In the genomic region with DNA sequence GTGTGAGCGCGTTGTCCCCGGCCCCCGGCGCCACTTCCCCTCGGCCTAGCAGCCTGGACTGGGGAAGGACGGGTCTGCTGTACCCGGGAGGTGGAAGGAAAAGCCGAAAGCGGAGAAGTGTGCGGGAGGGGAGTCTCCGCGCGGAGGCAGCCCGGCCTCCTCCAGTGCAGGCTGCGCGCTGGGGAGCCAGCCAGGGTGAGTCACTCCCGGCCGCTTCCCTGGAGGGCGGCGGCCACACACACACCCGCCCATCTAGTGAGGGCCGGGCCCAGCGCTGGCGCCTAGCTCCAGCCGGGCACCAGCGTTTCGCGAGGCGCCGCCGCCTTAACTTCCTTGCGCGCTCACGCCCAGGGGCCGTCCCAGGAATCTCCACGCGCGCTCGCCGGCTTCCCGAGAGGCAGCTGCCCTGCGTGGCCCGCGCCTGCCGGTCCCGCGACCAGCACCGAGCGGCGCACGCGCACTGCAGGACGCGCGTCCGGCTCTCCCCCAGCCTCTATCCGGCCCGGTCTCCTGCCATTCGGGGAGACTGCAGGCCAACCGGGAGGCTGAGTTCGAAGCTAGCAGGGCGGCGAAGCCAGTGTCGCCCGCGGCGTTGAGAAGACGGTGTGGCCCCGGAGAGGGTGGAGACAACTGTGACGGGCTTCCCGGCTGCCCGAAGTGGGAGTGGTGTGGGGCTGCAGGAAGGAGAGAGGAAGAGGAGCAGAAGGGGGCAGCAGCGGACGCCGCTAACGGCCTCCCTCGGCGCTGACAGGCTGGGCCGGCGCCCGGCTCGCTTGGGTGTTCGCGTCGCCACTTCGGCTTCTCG, we compare ENCODE assay signal across 8 cellular contexts. TPM values are rescaled to one million over a fixed set of nuclear protein-coding genes. Genes with fewer than 3 reads are reported as not detected.
DNase-seq lines count a peak whose midpoint lies in the region; ATAC-seq, FAIRE-seq and TF ChIP-seq lines count a peak whose summit lies in the region.

A gene (plus strand): TSS at position 702 of the 805 bp plus-strand sequence. CDS start 36,716 bp downstream, outside the sequence.

- BruUV-seq in OCI-LY7 (replicated peaks; lab: Mats Ljungman, UMichigan), result no TSS peak

- ATAC-seq in GM21381 (IDR thresholded peaks at IDR 0.05; ENCODE audit: unreplicated experiment), result peak; percentile 66

- H4K20me1 ChIP-seq in OCI-LY7 (ENCODE audit: insufficient read depth, low read length), result no peaks in the 10 kb centered on the region

- 0 out of 2 replicates have a peak, but pooled peaks cover 5% of the 10 kb centered on the region for H3K79me2 ChIP-seq in OCI-LY7 (ENCODE audit: insufficient read depth, low read depth, low read length)

- FAIRE-seq in D721Med (lab: Jason Lieb, UNC), result no peak

- H3K4me1 ChIP-seq in OCI-LY7 (ENCODE audit: insufficient read depth, low read length, poor library complexity, severe bottlenecking) (peaks cover 31% of the 10 kb centered on the region), muscle layer of duodenum (ENCODE audit: control insufficient read depth in 1 of 2, insufficient read depth in 2 of 2, low read length in 2 of 2) (peaks cover 16 to 25% of the 10 kb centered on the region in 2 donors)

- intact Hi-C loops in OCI-LY7 (cut with micrococcal nuclease; ENCODE audit: unreplicated experiment), result loop anchor here (1.0 to 10.0 kb wide), 12 partner anchors 48 to 850 kb away; a partner anchor contains a TSS

- peak within 1 kb of the TSS; percentile 88 for H3K4me2 ChIP-seq in OCI-LY7 (ENCODE audit: low read length)

- POLR2A ChIA-PET in OCI-LY7 (lab: Charles Lee), result interaction anchor here (0.6 to 3.1 kb wide), 9 partner anchors 11 to 770 kb away, joined by 3 to 15 read pairs (median 3); a partner anchor contains a TSS

- TF ChIP-seq CTCF in D721Med (IDR thresholded peaks at IDR 0.05; ENCODE audit: insufficient read depth, missing control alignments), result peak; percentile 20
- peak; percentile 49 for TF ChIP-seq CTCF in OCI-LY7 (conservative IDR thresholded peaks at IDR 0.05; ENCODE audit: low read length)

- H3K4me3 ChIP-seq in OCI-LY7 (ENCODE audit: low read depth, low read length, poor library complexity, severe bottlenecking), result peak within 1 kb of the TSS; percentile 72
- peak within 1 kb of the TSS; percentile 78 to 90 for H3K4me3 ChIP-seq in muscle layer of duodenum (ENCODE audit: low read depth in 1 of 2, low read length in 2 of 2)

- CTCF ChIA-PET in OCI-LY7 (lab: Charles Lee; ENCODE audit: unreplicated experiment), result interaction anchor here (1.0 kb wide), 1 partner anchor 458 kb away, joined by 3 read pairs; no protein-coding TSS in a partner anchor

- no peaks in the 10 kb centered on the region for H3K36me3 ChIP-seq in OCI-LY7 (ENCODE audit: insufficient read depth, low read length)
- H3K36me3 ChIP-seq in muscle layer of duodenum (ENCODE audit: control insufficient read depth in 1 of 2, insufficient read depth in 2 of 2, low read length in 2 of 2), result no peaks in the 10 kb centered on the region

- H3K9me3 ChIP-seq in OCI-LY7 (ENCODE audit: low read length), result no peaks in the 10 kb centered on the region
- no peaks in the 10 kb centered on the region for H3K9me3 ChIP-seq in muscle layer of duodenum (ENCODE audit: control insufficient read depth in 1 of 2, low read length in 2 of 2)

- H2AFZ ChIP-seq in OCI-LY7 (ENCODE audit: low read length), result peak within 1 kb of the TSS; percentile 88

- peak within 1 kb of the TSS; percentile 72 for H3K27ac ChIP-seq in OCI-LY7 (ENCODE audit: low read depth, low read length, poor library complexity, severe bottlenecking)
- peak within 1 kb of the TSS; percentile 94 for H3K27ac ChIP-seq in muscle layer of duodenum (ENCODE audit: low read length)

- peak; percentile 23 for DNase-seq in D721Med (ENCODE audit: insufficient read length, low spot score)
- peak in 75 of 76 experiments; percentile 56 to 92 (median 85) for DNase-seq in HUDEP-2 (lab: John Stamatoyannopoulos, UW; ENCODE audit: unreplicated experiment in 76 of 76)
- peak; percentile 87 for DNase-seq in OCI-LY7 (ENCODE audit: low spot score)
- peak; percentile 62 for DNase-seq in activated T-cell treated with anti-CD3 and anti-CD28 coated beads for 4 hours
- peak; percentile 94 to 96 for DNase-seq in erythroblast (lab: John Stamatoyannopoulos, UW)
- DNase-seq in stimulated activated CD8-positive, alpha-beta memory T cell treated with anti-CD3 and anti-CD28 coated beads, Interleukin-7, amount 100 ng/mL, for 4 hours (ENCODE audit: low read depth in 2 of 2), result peak; percentile 57 to 75

- TF ChIP-seq POLR2A in erythroblast (IDR thresholded peaks at IDR 0.05; ENCODE audit: low read length), result peak; percentile 95

- no peaks in the 10 kb centered on the region for H3K9me2 ChIP-seq in OCI-LY7 (ENCODE audit: insufficient read depth, low read length)

- H3K27me3 ChIP-seq in muscle layer of duodenum (ENCODE audit: low read depth, low read length), result no peaks in the 10 kb centered on the region

RNA-seq across cellular contexts. Expression of the gene that starts here (rescaled TPM):
- 3.7 and 4.4 TPM in 2 replicates for total RNA-seq in OCI-LY7 (2014; rRNA removed; shearing (Covaris generic))
- total RNA-seq in OCI-LY7 (2022), result 11.4 and 12.5 TPM in 2 replicates

Comparison
In these comparisons a context has a peak if more than half of its experiments do, and no peak if none do; other contexts are left out.
1. Peak in every context shown above with its lines: DNase-seq, ATAC-seq, H3K4me3 ChIP-seq and H3K27ac ChIP-seq.
2. DNase-seq: peak in every context shown above with its lines; median percentile 95 in erythroblast; 87 in OCI-LY7; 85 in HUDEP-2; 66 in stimulated activated CD8-positive, alpha-beta memory T cell treated with anti-CD3 and anti-CD28 coated beads, Interleukin-7, amount 100 ng/mL, for 4 hours; 62 in activated T-cell treated with anti-CD3 and anti-CD28 coated beads for 4 hours; 23 in D721Med.